In the genomic region with DNA sequence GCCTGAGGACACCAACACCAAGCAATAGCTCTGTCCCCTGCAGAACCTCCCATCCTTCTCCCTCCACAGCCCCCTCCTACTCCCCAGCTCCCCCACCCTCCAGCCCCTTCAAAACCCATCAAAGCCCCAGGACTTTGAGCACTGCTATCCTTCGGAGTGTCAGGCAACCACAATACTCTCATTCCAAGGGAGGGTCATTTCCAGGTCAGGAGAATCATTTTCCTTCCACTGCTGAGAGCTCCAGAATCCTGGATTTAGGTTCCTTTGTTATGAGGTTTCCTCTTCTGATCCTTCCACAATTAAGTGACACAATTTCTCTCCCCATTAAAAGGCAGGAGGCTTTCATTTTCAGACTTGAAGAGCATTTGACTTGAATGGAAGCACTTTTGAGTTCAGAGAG, we compare ENCODE assay signal across 15 cellular contexts. TPM values are rescaled to one million over a fixed set of nuclear protein-coding genes. Genes with fewer than 3 reads are reported as not detected.
A peak's percentile ranks its signal among the peaks of the same experiment; 100 is the strongest.
DNase-seq lines count a peak whose midpoint lies in the region; ATAC-seq and TF ChIP-seq lines count a peak whose summit lies in the region.
"Had no signal": no experiment of that assay in that cellular context is flagged by ENCODE, and none has a peak within 500 bp of the region (broad histone marks: within the 10 kb centered on the region; RNA-seq: fewer than 3 reads in every experiment).

No MANE protein-coding gene starts in this region.

- H2AFZ ChIP-seq in HCT116 (ENCODE audit: low read depth, low read length, poor library complexity, severe bottlenecking), result no peak overlapping the region

- H3K4me3 ChIP-seq in HCT116 (replicated peaks in 1 of 2; ENCODE audit: low read depth in 1 of 2, low read length in 2 of 2), result no peak overlapping the region

- no peaks in the 10 kb centered on the region for H3K27me3 ChIP-seq in HCT116 (ENCODE audit: insufficient read depth, low read length)
- H3K27me3 ChIP-seq: tibial artery had no signal

- peaks cover 0 to 12% of the 10 kb centered on the region in 2 experiments; a peak in 1 of 4 replicates for H3K4me1 ChIP-seq in HCT116 (ENCODE audit: control insufficient read depth in 1 of 2, insufficient read depth in 2 of 2, low read length in 2 of 2)

- TF ChIP-seq CTCF in HCT116 (IDR thresholded peaks at IDR 0.05 in 2 of 3, conservative IDR thresholded peaks at IDR 0.05 in 1 of 3; ENCODE audit: borderline replicate concordance in 1 of 3, insufficient read depth in 1 of 3, low read depth in 2 of 3, low read length in 2 of 3), result no peak
- no peak for TF ChIP-seq CTCF in glutamatergic neuron (IDR thresholded peaks at IDR 0.05; ENCODE audit: partially characterized antibody, unreplicated experiment)

- no peaks in the 10 kb centered on the region for H4K20me1 ChIP-seq in HCT116 (ENCODE audit: insufficient read depth)

- H3K36me3 Mint-ChIP-seq in activated naive CD8-positive, alpha-beta T cell treated with anti-CD3 and anti-CD28 coated beads, Interleukin-2, amount 10 ng/mL, durations not matched to agents 7 days and 5 days, result peaks cover 4% of the 10 kb centered on the region
- H3K36me3 Mint-ChIP-seq in glutamatergic neuron (ENCODE audit: unreplicated experiment), result peaks cover 5% of the 10 kb centered on the region

- POLR2A ChIA-PET in HCT116 (lab: Charles Lee), result no interaction called here
- POLR2A ChIA-PET in activated naive CD8-positive, alpha-beta T cell treated with anti-CD3 and anti-CD28 coated beads, Interleukin-2, amount 10 ng/mL, durations not matched to agents 7 days and 5 days (lab: Charles Lee), result interaction anchor here (1.2 to 1.5 kb wide), 2 partner anchors 36 to 75 kb away, joined by 3 to 5 read pairs; no protein-coding TSS in a partner anchor

- DNase-seq in AG08396 (ENCODE audit: low spot score), result peak; percentile 27
- no peak for DNase-seq in HCT116 (ENCODE audit: low read depth, low spot score)
- DNase-seq in activated naive CD8-positive, alpha-beta T cell treated with anti-CD3 and anti-CD28 coated beads, Interleukin-2, amount 10 ng/mL, durations not matched to agents 7 days and 5 days, result no peak
- DNase-seq in myocyte (ENCODE audit: low read depth), result peak; percentile 45
- no peak for DNase-seq in inferior parietal cortex (ENCODE audit: extremely low spot score)
- no peak for DNase-seq in glutamatergic neuron
- DNase-seq in head of caudate nucleus, result no peak
- DNase-seq: activated CD4-positive, CD25-positive, alpha-beta regulatory T cell treated with anti-CD3 and anti-CD28 coated beads, Interleukin-2, amount 50 U/mL, for 72 hours; DMS 273 treated with DMSO at 0.1 percent for 48 hours; NCI-H1105; tibial artery had no signal

- peak overlapping the region; percentile 15; the same call in 1 of the 2 replicates for H3K4me2 ChIP-seq in HCT116 (ENCODE audit: low read length)

- H3K9me3 Mint-ChIP-seq in activated naive CD8-positive, alpha-beta T cell treated with anti-CD3 and anti-CD28 coated beads, Interleukin-2, amount 10 ng/mL, durations not matched to agents 7 days and 5 days, result peaks cover 10% of the 10 kb centered on the region
- peaks cover 2% of the 10 kb centered on the region for H3K9me3 Mint-ChIP-seq in glutamatergic neuron (ENCODE audit: unreplicated experiment)

- H3K27me3 Mint-ChIP-seq in activated naive CD8-positive, alpha-beta T cell treated with anti-CD3 and anti-CD28 coated beads, Interleukin-2, amount 10 ng/mL, durations not matched to agents 7 days and 5 days, result peaks cover 2% of the 10 kb centered on the region
- H3K27me3 Mint-ChIP-seq in glutamatergic neuron (ENCODE audit: unreplicated experiment), result no peaks in the 10 kb centered on the region

- H3K27ac Mint-ChIP-seq in activated naive CD8-positive, alpha-beta T cell treated with anti-CD3 and anti-CD28 coated beads, Interleukin-2, amount 10 ng/mL, durations not matched to agents 7 days and 5 days, result peak overlapping the region; percentile 74
- H3K27ac Mint-ChIP-seq in glutamatergic neuron (ENCODE audit: unreplicated experiment), result no peak overlapping the region

- TF ChIP-seq POLR2A in HCT116 (IDR thresholded peaks at IDR 0.05; ENCODE audit: borderline replicate concordance, extremely low read depth, insufficient read depth, insufficient read length), result no peak

- intact Hi-C loops in HCT116 (cut with micrococcal nuclease) (no loop called here), head of caudate nucleus (cut with DNase I) (no loop called here)

- no peaks in the 10 kb centered on the region for H3K9me2 ChIP-seq in HCT116 (ENCODE audit: insufficient read depth)

- RAD21 ChIA-PET in HCT116 (lab: Charles Lee; ENCODE audit: low non-redundant PET in 1 of 2, low total read pairs in 2 of 2, uncharacterized antibody in 2 of 2, unreplicated experiment in 2 of 2), result no interaction called here

- H3K79me2 ChIP-seq in HCT116 (ENCODE audit: insufficient read depth, low read length), result no peaks in the 10 kb centered on the region

- no peak for TF ChIP-seq RAD21 in HCT116 (IDR thresholded peaks at IDR 0.05; ENCODE audit: low read depth)

- H3K27ac ChIP-seq in HCT116 (ENCODE audit: low read depth, low read length), result no peak overlapping the region
- H3K27ac ChIP-seq: tibial artery had no signal

- CTCF ChIA-PET in HCT116 (lab: Charles Lee), result no interaction called here

- no TSS peak for BruUV-seq in HCT116 (replicated peaks; lab: Mats Ljungman, UMichigan)

- peaks cover 21% of the 10 kb centered on the region for H3K4me1 Mint-ChIP-seq in activated naive CD8-positive, alpha-beta T cell treated with anti-CD3 and anti-CD28 coated beads, Interleukin-2, amount 10 ng/mL, durations not matched to agents 7 days and 5 days
- no peaks in the 10 kb centered on the region for H3K4me1 Mint-ChIP-seq in glutamatergic neuron (ENCODE audit: low read depth, unreplicated experiment)

- no peak overlapping the region for H3K9ac ChIP-seq in HCT116 (ENCODE audit: low read length)

- no peaks in the 10 kb centered on the region; a peak in 1 of 4 replicates for H3K9me3 ChIP-seq in HCT116 (ENCODE audit: control insufficient read depth in 1 of 2, insufficient read depth in 1 of 2, low read depth in 1 of 2, low read length in 2 of 2)
- H3K9me3 ChIP-seq: tibial artery had no signal

- ATAC-seq in HCT116 (no peak), HG02852 (IDR thresholded peaks at IDR 0.05; ENCODE audit: unreplicated experiment) (no peak)
- ATAC-seq in activated naive CD8-positive, alpha-beta T cell treated with anti-CD3 and anti-CD28 coated beads, Interleukin-2, amount 10 ng/mL, durations not matched to agents 7 days and 5 days (ENCODE audit: low read depth), result peak; percentile 12

- H3K4me3 Mint-ChIP-seq in activated naive CD8-positive, alpha-beta T cell treated with anti-CD3 and anti-CD28 coated beads, Interleukin-2, amount 10 ng/mL, durations not matched to agents 7 days and 5 days, result peak overlapping the region; percentile 78
- H3K4me3 Mint-ChIP-seq in glutamatergic neuron (ENCODE audit: unreplicated experiment), result no peak overlapping the region

- no peaks in the 10 kb centered on the region for H3K36me3 ChIP-seq in HCT116 (ENCODE audit: control insufficient read depth in 1 of 2, insufficient read depth in 2 of 2, low read length in 2 of 2)
- H3K36me3 ChIP-seq: tibial artery had no signal

TF ChIP-seq in HCT116, 20 proteins besides CTCF, POLR2A, EP300 and RAD21 (continues in another document):
- TF ChIP-seq ELF1 (IDR thresholded peaks at IDR 0.05; ENCODE audit: borderline replicate concordance, low read depth), result no peak
- TF ChIP-seq POLR2AphosphoS5 (IDR thresholded peaks at IDR 0.05; ENCODE audit: low read depth, low read length), result no peak
- TF ChIP-seq EZH2 (IDR thresholded peaks at IDR 0.05), result no peak
- no peak for TF ChIP-seq SP1 (IDR thresholded peaks at IDR 0.05; ENCODE audit: low read depth)
- no peak for TF ChIP-seq SRF (IDR thresholded peaks at IDR 0.05; ENCODE audit: low read depth)
- no peak for TF ChIP-seq SIN3A (IDR thresholded peaks at IDR 0.05; ENCODE audit: low read depth)
- TF ChIP-seq, protein P1, sequence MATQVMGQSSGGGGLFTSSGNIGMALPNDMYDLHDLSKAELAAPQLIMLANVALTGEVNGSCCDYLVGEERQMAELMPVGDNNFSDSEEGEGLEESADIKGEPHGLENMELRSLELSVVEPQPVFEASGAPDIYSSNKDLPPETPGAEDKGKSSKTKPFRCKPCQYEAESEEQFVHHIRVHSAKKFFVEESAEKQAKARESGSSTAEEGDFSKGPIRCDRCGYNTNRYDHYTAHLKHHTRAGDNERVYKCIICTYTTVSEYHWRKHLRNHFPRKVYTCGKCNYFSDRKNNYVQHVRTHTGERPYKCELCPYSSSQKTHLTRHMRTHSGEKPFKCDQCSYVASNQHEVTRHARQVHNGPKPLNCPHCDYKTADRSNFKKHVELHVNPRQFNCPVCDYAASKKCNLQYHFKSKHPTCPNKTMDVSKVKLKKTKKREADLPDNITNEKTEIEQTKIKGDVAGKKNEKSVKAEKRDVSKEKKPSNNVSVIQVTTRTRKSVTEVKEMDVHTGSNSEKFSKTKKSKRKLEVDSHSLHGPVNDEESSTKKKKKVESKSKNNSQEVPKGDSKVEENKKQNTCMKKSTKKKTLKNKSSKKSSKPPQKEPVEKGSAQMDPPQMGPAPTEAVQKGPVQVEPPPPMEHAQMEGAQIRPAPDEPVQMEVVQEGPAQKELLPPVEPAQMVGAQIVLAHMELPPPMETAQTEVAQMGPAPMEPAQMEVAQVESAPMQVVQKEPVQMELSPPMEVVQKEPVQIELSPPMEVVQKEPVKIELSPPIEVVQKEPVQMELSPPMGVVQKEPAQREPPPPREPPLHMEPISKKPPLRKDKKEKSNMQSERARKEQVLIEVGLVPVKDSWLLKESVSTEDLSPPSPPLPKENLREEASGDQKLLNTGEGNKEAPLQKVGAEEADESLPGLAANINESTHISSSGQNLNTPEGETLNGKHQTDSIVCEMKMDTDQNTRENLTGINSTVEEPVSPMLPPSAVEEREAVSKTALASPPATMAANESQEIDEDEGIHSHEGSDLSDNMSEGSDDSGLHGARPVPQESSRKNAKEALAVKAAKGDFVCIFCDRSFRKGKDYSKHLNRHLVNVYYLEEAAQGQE (IDR thresholded peaks at IDR 0.05; ENCODE audit: low read depth), result no peak

RNA-seq across cellular contexts. Expression of a gene that starts 24.4 kb away (rescaled TPM):
- total RNA-seq in HCT116 (2021; ENCODE audit: unreplicated experiment) (not detected), myocyte (not detected in 2 replicates), glutamatergic neuron (ENCODE audit: unreplicated experiment) (not detected)
- polyA plus RNA-seq in HCT116 (2012), result not detected in 2 replicates
- total RNA-seq in activated naive CD8-positive, alpha-beta T cell treated with anti-CD3 and anti-CD28 coated beads, Interleukin-2, amount 10 ng/mL, durations not matched to agents 7 days and 5 days, result not detected
- 0.18 TPM for polyA plus RNA-seq in myocyte (2012)
- total RNA-seq: H4, mononuclear cell, OCI-LY7 had no signal

Comparison
In these comparisons a context has a peak if more than half of its experiments do, and no peak if none do; other contexts are left out.
1. DNase-seq: peak in AG08396 (single experiment) and myocyte (single experiment); none in HCT116 (single experiment), activated naive CD8-positive, alpha-beta T cell treated with anti-CD3 and anti-CD28 coated beads, Interleukin-2, amount 10 ng/mL, durations not matched to agents 7 days and 5 days (single experiment), inferior parietal cortex (single experiment), glutamatergic neuron (single experiment) and head of caudate nucleus (0 of 42).